In the genomic region with DNA sequence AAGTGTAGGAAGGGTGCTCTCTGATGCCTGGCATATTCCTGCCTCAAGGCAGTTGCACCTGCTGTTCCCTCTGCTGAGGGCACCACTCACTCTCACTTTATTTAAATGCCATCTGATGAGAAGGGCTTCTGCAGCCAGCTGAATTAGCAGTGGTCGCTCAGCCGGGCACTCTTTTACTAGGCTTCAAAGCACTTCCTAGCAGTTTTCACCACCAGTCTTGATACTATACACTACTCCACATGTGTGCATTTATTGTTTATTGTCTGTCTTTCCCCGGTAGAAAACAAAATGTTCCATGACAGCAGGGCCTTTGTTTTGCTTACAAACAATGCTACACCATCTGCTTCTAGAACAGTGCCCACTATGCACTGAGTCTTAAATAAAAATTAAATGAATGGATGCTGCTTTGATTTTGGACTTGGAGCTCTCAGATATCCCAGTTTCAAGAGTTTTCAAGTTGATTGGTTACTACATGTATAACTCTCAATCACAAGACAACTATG, we compare ENCODE assay signal across 26 cellular contexts.
"Had no signal": no experiment of that assay in that cellular context is flagged by ENCODE, and none has a peak within 500 bp of the region (broad histone marks: within the 10 kb centered on the region; RNA-seq: fewer than 3 reads in every experiment).

No MANE protein-coding gene starts in this region.

- H3K4me1 ChIP-seq: pancreas, psoas muscle had no signal

- H3K36me3 ChIP-seq: ascending aorta, cardiac muscle cell, pancreas, sigmoid colon, thoracic aorta had no signal

- H3K4me3 ChIP-seq: ascending aorta, cardiac muscle cell, coronary artery, hepatocyte, pancreas, psoas muscle, sigmoid colon, smooth muscle cell, thoracic aorta had no signal

- H3K9me3 ChIP-seq: ascending aorta, pancreas, psoas muscle, sigmoid colon, thoracic aorta had no signal

- ATAC-seq: left colon; naive thymus-derived CD8-positive, alpha-beta T cell; pancreas; psoas muscle; WTC11 had no signal

- DNase-seq: activated CD4-positive, alpha-beta memory T cell treated with anti-CD3 and anti-CD28 coated beads, Interleukin-2, amount 10 ng/mL, durations not matched to agents 7 days and 5 days; activated CD4-positive, alpha-beta T cell treated with anti-CD3 and anti-CD28 coated beads for 1 hour; activated CD4-positive, alpha-beta T cell treated with anti-CD3 and anti-CD28 coated beads, Interleukin-2, amount 10 ng/mL, durations not matched to agents 7 days and 5 days; activated CD8-positive, alpha-beta memory T cell treated with anti-CD3 and anti-CD28 coated beads, Interleukin-2, amount 50 U/mL, for 48 hours; activated gamma-delta T cell; activated naive CD4-positive, alpha-beta T cell treated with anti-CD3 and anti-CD28 coated beads, Interleukin-2, amount 10 ng/mL, durations not matched to agents 7 days and 5 days; activated naive CD8-positive, alpha-beta T cell treated with anti-CD3 and anti-CD28 coated beads, Interleukin-2, amount 10 ng/mL, durations not matched to agents 7 days and 5 days; activated T-cell treated with anti-CD3 and anti-CD28 coated beads, Interleukin-2, amount 50 U/mL, for 24 hours; effector memory CD4-positive, alpha-beta T cell; left colon; mammary epithelial cell; naive thymus-derived CD8-positive, alpha-beta T cell; pancreas; psoas muscle; sigmoid colon; stimulated activated CD4-positive, alpha-beta T cell treated with anti-CD3 and anti-CD28 coated beads, Interleukin-1b, Interleukin-23, amount 100 ng/mL, for 48 hours; stimulated activated naive CD4-positive, alpha-beta T cell; trophoblast cell had no signal

- H3K27ac ChIP-seq: ascending aorta, cardiac muscle cell, coronary artery, hepatocyte, pancreas, psoas muscle, sigmoid colon, thoracic aorta had no signal

- H3K27me3 ChIP-seq: ascending aorta, cardiac muscle cell, dorsolateral prefrontal cortex, hepatocyte, pancreas, sigmoid colon had no signal
